In genomic region chr2:168712053-168712452, GRCh38 we compare ENCODE assay signal across 10 cellular contexts.
A peak's percentile ranks its signal among the peaks of the same experiment; 100 is the strongest.
DNase-seq lines count a peak whose midpoint lies in the region; ATAC-seq, FAIRE-seq and TF ChIP-seq lines count a peak whose summit lies in the region.
"Had no signal": no experiment of that assay in that cellular context is flagged by ENCODE, and none has a peak within 500 bp of the region (broad histone marks: within the 10 kb centered on the region; RNA-seq: fewer than 3 reads in every experiment).

No MANE protein-coding gene starts in this region.

- 0% methylated on average over 1 of the region's 1 CpG for WGBS in GM12878 (ENCODE audit: insufficient coverage, insufficient replicate concordance, low lambda C conversion rate, missing lambda C conversion rate)
- WGBS in esophagus muscularis mucosa, result 62% methylated on average over 1 of the region's 1 CpG

- no peaks in the 10 kb centered on the region for H4K20me1 ChIP-seq in GM12878 (ENCODE audit: control insufficient read depth, insufficient read depth)

- H3K27ac ChIP-seq in GM12878 (ENCODE audit: control insufficient read depth, insufficient read depth), result peak overlapping the region; percentile 62
- H3K27ac ChIP-seq in esophagus muscularis mucosa (replicated peaks in 1 of 4), result no peak overlapping the region

- CTCF ChIA-PET in GM12878 (lab: Yijun Ruan, JAX), result interaction anchor here (0.6 to 2.2 kb wide), 9 partner anchors 12 to 365 kb away, joined by 3 to 10 read pairs (median 4); no protein-coding TSS in a partner anchor

- no peak overlapping the region for H3K9ac ChIP-seq in GM12878 (ENCODE audit: control insufficient read depth, insufficient read depth, low read length)

- no peak overlapping the region for H3K4me3 ChIP-seq in GM12878
- H3K4me3 ChIP-seq in esophagus muscularis mucosa, result no peak overlapping the region
- H3K4me3 ChIP-seq in BE2C (ENCODE audit: low read depth, low read length), result no peak overlapping the region

- ATAC-seq in GM19468 (IDR thresholded peaks at IDR 0.05; ENCODE audit: extremely low read depth, unreplicated experiment), result peak; percentile 95
- peak; percentile 98 for ATAC-seq in HG03135 (IDR thresholded peaks at IDR 0.05; ENCODE audit: unreplicated experiment)
- ATAC-seq in GM12878, result peak; percentile 97
- ATAC-seq: activated CD8-positive, alpha-beta memory T cell treated with anti-CD3 and anti-CD28 coated beads, Interleukin-2, amount 10 ng/mL, durations not matched to agents 7 days and 5 days had no signal

- TF ChIP-seq POLR2A in GM12878 (IDR thresholded peaks at IDR 0.05; ENCODE audit: low read depth, low read length) (no peak), esophagus muscularis mucosa (IDR thresholded peaks at IDR 0.05; ENCODE audit: low read depth) (no peak)

- no peaks in the 10 kb centered on the region for H3K27me3 ChIP-seq in GM12878 (replicated peaks in 1 of 2; ENCODE audit: control insufficient read depth in 2 of 2, insufficient read depth in 2 of 2, low read length in 1 of 2)
- no peaks in the 10 kb centered on the region for H3K27me3 ChIP-seq in esophagus muscularis mucosa
- H3K27me3 ChIP-seq in BE2C, result no peaks in the 10 kb centered on the region

- SMC1A ChIA-PET in GM12878 (lab: Charles Lee; ENCODE audit: uncharacterized antibody, unreplicated experiment), result interaction anchor here (1.0 to 1.9 kb wide), 6 partner anchors 29 to 365 kb away, joined by 3 to 5 read pairs (median 4); no protein-coding TSS in a partner anchor

- H3K36me3 ChIP-seq in GM12878 (ENCODE audit: control insufficient read depth in 2 of 2, insufficient read depth in 2 of 2, low read length in 1 of 2) (peaks cover 0 to 6% of the 10 kb centered on the region in 2 experiments; a peak in 2 of 4 replicates), esophagus muscularis mucosa (no peaks in the 10 kb centered on the region), BE2C (no peaks in the 10 kb centered on the region)

- peak; percentile 91 for DNase-seq in GM12878 (ENCODE audit: low read depth, low spot score)
- no peak for DNase-seq in esophagus muscularis mucosa (ENCODE audit: extremely low spot score)
- DNase-seq in BE2C, result no peak
- no peak for DNase-seq in 8988T
- no peak for DNase-seq in SW480 (ENCODE audit: low spot score)
- DNase-seq: activated CD8-positive, alpha-beta memory T cell treated with anti-CD3 and anti-CD28 coated beads, Interleukin-2, amount 10 ng/mL, durations not matched to agents 7 days and 5 days had no signal

- TF ChIP-seq EP300 in GM12878 (IDR thresholded peaks at IDR 0.05; ENCODE audit: borderline replicate concordance in 1 of 2, control insufficient read depth in 1 of 2, low read depth in 2 of 2, low read length in 2 of 2), result peak; percentile 62 to 78; a peak in 3 of 4 replicates
- no peak for TF ChIP-seq EP300 in esophagus muscularis mucosa (IDR thresholded peaks at IDR 0.05)

- TF ChIP-seq CTCF in GM12872 (IDR thresholded peaks at IDR 0.05; ENCODE audit: insufficient read depth, low read depth, low read length) (peak; percentile 69), GM12878 (IDR thresholded peaks at IDR 0.05 in 2 of 3, conservative IDR thresholded peaks at IDR 0.05 in 1 of 3; ENCODE audit: control insufficient read depth in 2 of 3, extremely low read depth in 1 of 3, insufficient read depth in 1 of 3, low read depth in 3 of 3, low read length in 3 of 3) (peak; percentile 38 to 52 (median 51); a peak in 5 of 6 replicates), esophagus muscularis mucosa (IDR thresholded peaks at IDR 0.05) (no peak), BE2C (IDR thresholded peaks at IDR 0.05; ENCODE audit: low read depth, low read length) (no peak)

- no peaks in the 10 kb centered on the region; the same call in 2 of the 3 replicates for H3K9me3 ChIP-seq in GM12878 (replicated peaks; ENCODE audit: control insufficient read depth, insufficient read depth, low read length)
- H3K9me3 ChIP-seq in esophagus muscularis mucosa, result no peaks in the 10 kb centered on the region
- no peaks in the 10 kb centered on the region for H3K9me3 ChIP-seq in BE2C

- RAD21 ChIA-PET in GM12878 (lab: Charles Lee; ENCODE audit: unreplicated experiment), result interaction anchor here (0.6 to 2.2 kb wide), 3 partner anchors 222 to 365 kb away, joined by 3 to 11 read pairs (median 7); no protein-coding TSS in a partner anchor

- H3K4me1 ChIP-seq in GM12878 (ENCODE audit: control insufficient read depth, insufficient read depth, low read length) (peaks cover 16% of the 10 kb centered on the region), esophagus muscularis mucosa (peaks cover 0 to 17% (median 7%) of the 10 kb centered on the region in 4 donors), BE2C (no peaks in the 10 kb centered on the region)

- POLR2A ChIA-PET in GM12878 (lab: Charles Lee), result interaction anchor here (1.0 kb wide), 1 partner anchor 29 kb away, joined by 3 read pairs; no protein-coding TSS in a partner anchor

- no TSS peak for BruUV-seq in GM12878 (replicated peaks; lab: Mats Ljungman, UMichigan)

- in situ Hi-C loops in GM12878 (cut with MboI), result no loop called here

- H3K79me2 ChIP-seq in GM12878 (ENCODE audit: control insufficient read depth, insufficient read depth, low read length), result peaks cover 2% of the 10 kb centered on the region

- intact Hi-C loops in GM12878 (cut with micrococcal nuclease; ENCODE audit: unreplicated experiment) (loop anchor here (2.0 to 5.0 kb wide), 4 partner anchors 39 to 245 kb away; no protein-coding TSS in a partner anchor), esophagus muscularis mucosa (cut with DNase I) (no loop called here)

- peak; percentile 99 for FAIRE-seq in GM12878 (lab: Jason Lieb, UNC)
- FAIRE-seq: endothelial cell of umbilical vein had no signal

- peak; percentile 47; the same call in 1 of the 2 replicates for TF ChIP-seq RAD21 in GM12878 (IDR thresholded peaks at IDR 0.05; ENCODE audit: insufficient read depth, low read depth, low read length)

- H2AFZ ChIP-seq in GM12878 (ENCODE audit: control insufficient read depth, low read depth, low read length), result no peak overlapping the region

- peak overlapping the region; percentile 59 for H3K4me2 ChIP-seq in GM12878 (ENCODE audit: control insufficient read depth, insufficient read depth)

TF ChIP-seq in GM12878, 131 proteins besides CTCF, POLR2A, EP300 and RAD21 (continues in another document):
- peak; percentile 88; the same call in 1 of the 2 replicates for TF ChIP-seq FOXM1 (IDR thresholded peaks at IDR 0.05; ENCODE audit: low read depth, low read length)
- no peak for TF ChIP-seq NRF1 (conservative IDR thresholded peaks at IDR 0.05; ENCODE audit: low read depth, low read length)
- TF ChIP-seq ZBTB33 (IDR thresholded peaks at IDR 0.05), result no peak
- TF ChIP-seq ZNF24 (IDR thresholded peaks at IDR 0.05), result 0 out of 2 replicates have a peak, but pooled peaks have one; percentile 13
- TF ChIP-seq MEF2B (IDR thresholded peaks at IDR 0.05; ENCODE audit: partially characterized antibody, poor library complexity, severe bottlenecking), result peak; percentile 96
- no peak for TF ChIP-seq GABPA (IDR thresholded peaks at IDR 0.05; ENCODE audit: low read depth)
- TF ChIP-seq SREBF1 (IDR thresholded peaks at IDR 0.05; ENCODE audit: low read length), result no peak
- no peak for TF ChIP-seq BRCA1 (IDR thresholded peaks at IDR 0.05; ENCODE audit: low read depth, low read length)
- peak; percentile 66; the same call in 1 of the 2 replicates for TF ChIP-seq YY1 (IDR thresholded peaks at IDR 0.05; ENCODE audit: low read depth, low read length)
- TF ChIP-seq BHLHE40 (IDR thresholded peaks at IDR 0.05; ENCODE audit: borderline replicate concordance in 1 of 2, low read depth in 2 of 2, low read length in 1 of 2), result peak in 1 of 2 experiments; percentile 41; a peak in 1 of 4 replicates
- TF ChIP-seq SRF (IDR thresholded peaks at IDR 0.05; ENCODE audit: low read depth in 2 of 2, low read length in 2 of 2), result no peak
- no peak; the same call in 1 of the 2 replicates for TF ChIP-seq PAX8 (IDR thresholded peaks at IDR 0.05)
- TF ChIP-seq ZNF384 (IDR thresholded peaks at IDR 0.05; ENCODE audit: borderline replicate concordance, low read depth, low read length), result no peak
- peak; percentile 41; the same call in 1 of the 2 replicates for TF ChIP-seq BACH1 (IDR thresholded peaks at IDR 0.05; ENCODE audit: borderline replicate concordance)
- 0 out of 2 replicates have a peak, but pooled peaks have one; percentile 14 for TF ChIP-seq BMI1 (IDR thresholded peaks at IDR 0.05; ENCODE audit: borderline replicate concordance)
- no peak for TF ChIP-seq NFYA (IDR thresholded peaks at IDR 0.05; ENCODE audit: borderline replicate concordance, low read depth, low read length)
- TF ChIP-seq, protein P1, sequence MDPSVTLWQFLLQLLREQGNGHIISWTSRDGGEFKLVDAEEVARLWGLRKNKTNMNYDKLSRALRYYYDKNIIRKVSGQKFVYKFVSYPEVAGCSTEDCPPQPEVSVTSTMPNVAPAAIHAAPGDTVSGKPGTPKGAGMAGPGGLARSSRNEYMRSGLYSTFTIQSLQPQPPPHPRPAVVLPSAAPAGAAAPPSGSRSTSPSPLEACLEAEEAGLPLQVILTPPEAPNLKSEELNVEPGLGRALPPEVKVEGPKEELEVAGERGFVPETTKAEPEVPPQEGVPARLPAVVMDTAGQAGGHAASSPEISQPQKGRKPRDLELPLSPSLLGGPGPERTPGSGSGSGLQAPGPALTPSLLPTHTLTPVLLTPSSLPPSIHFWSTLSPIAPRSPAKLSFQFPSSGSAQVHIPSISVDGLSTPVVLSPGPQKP (IDR thresholded peaks at IDR 0.05; ENCODE audit: low read depth, low read length), result no peak
- no peak for TF ChIP-seq SMARCA5 (IDR thresholded peaks at IDR 0.05)
- no peak for TF ChIP-seq CBX3 (IDR thresholded peaks at IDR 0.05; ENCODE audit: borderline replicate concordance, low read depth)
- no peak for TF ChIP-seq ZNF274 (IDR thresholded peaks at IDR 0.05; ENCODE audit: insufficient read depth, insufficient read length)
- TF ChIP-seq PAX5 (IDR thresholded peaks at IDR 0.05; ENCODE audit: borderline replicate concordance, low read depth, low read length), result peak; percentile 99

Comparison
In these comparisons a context has a peak if more than half of its experiments do, and no peak if none do; other contexts are left out.
1. CTCF ChIP-seq: peak in GM12872 (single experiment) and GM12878 (3 of 3); none in esophagus muscularis mucosa (0 of 3) and BE2C (single experiment).
2. Peak in every context shown above with its lines, with median percentiles within 50 percentile points of each other: ATAC-seq.